8 cellular contexts compared by ENCODE assay signal in the genomic region with DNA sequence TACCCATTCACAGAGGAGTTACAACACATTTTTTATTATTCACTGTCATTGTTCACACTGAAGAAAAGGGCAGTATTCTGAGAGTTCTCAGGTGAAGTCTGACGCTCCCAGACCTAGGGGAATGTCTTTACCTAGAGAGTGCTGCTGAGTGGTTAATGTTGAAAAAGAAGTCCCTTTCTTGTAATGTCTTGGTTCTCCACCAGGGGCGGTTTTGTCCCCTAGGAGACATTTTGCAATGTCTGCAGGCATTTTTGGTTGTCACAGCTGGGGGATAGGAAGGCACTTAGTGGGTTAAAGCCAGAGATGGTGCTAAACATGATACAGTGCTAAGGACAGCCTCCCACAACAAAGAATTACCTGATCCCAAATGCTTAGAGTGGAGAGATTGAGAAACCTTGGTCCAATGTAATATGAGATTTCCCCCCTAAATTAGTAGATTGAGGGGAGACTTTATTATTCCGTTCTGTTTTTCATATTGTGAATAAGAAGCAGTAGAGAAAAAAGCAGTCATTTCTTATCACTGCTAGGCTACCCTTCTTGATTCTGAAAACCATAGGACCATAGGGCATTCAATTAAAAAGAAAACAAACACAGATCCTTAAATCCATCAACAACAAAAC. TPM values are rescaled to one million over a fixed set of nuclear protein-coding genes. Genes with fewer than 3 reads are reported as not detected.
DNase-seq lines count a peak whose midpoint lies in the region; ATAC-seq and TF ChIP-seq lines count a peak whose summit lies in the region.

No MANE protein-coding gene starts in this region.

- H4K20me1 ChIP-seq in OCI-LY3 (ENCODE audit: insufficient read depth, low read length): no peaks in the 10 kb centered on the region

- DNase-seq in heart right ventricle: no peak
- DNase-seq in left cardiac atrium: no peak
- DNase-seq in epithelial cell of esophagus (ENCODE audit: low read depth): peak; percentile 33
- peak; percentile 38 for DNase-seq in stimulated activated naive CD8-positive, alpha-beta T cell treated with anti-CD3 and anti-CD28 coated beads, Interleukin-15, Interleukin-2, amounts not matched to agents 100 U/mL and 50 U/mL, for 24 hours
- no peak for DNase-seq in COR-L47 (lab: John Stamatoyannopoulos, UW)
- no peak for DNase-seq in NCI-H1436 treated with DMSO at 0.1 percent for 48 hours (lab: John Stamatoyannopoulos, UW)
- no peak for DNase-seq in central memory CD4-positive, alpha-beta T cell

- H3K9me3 ChIP-seq in heart right ventricle (peaks cover 0 to 16% (median 0%) of the 10 kb centered on the region in 11 donors), OCI-LY3 (ENCODE audit: insufficient read depth, low read length) (no peaks in the 10 kb centered on the region)

- no peak overlapping the region for H3K4me2 ChIP-seq in OCI-LY3 (ENCODE audit: low read length)

- H2AFZ ChIP-seq in OCI-LY3 (ENCODE audit: low read depth, low read length): no peak overlapping the region

- ATAC-seq in heart right ventricle (no peak), left cardiac atrium (no peak)
- ATAC-seq in stimulated activated naive CD8-positive, alpha-beta T cell treated with anti-CD3 and anti-CD28 coated beads, Interleukin-15, Interleukin-2, amounts not matched to agents 100 U/mL and 50 U/mL, for 24 hours: no peak

- no peaks in the 10 kb centered on the region for H3K79me2 ChIP-seq in OCI-LY3 (ENCODE audit: low read length)

- TF ChIP-seq CTCF in heart right ventricle (IDR thresholded peaks at IDR 0.05) (peak; percentile 9 to 50 (median 37)), OCI-LY3 (IDR thresholded peaks at IDR 0.05; ENCODE audit: low read depth, low read length) (peak; percentile 52), epithelial cell of esophagus (IDR thresholded peaks at IDR 0.05; ENCODE audit: insufficient read depth, low read depth, low read length, missing control alignments) (peak; percentile 52)

- peaks cover 0 to 31% (median 12%) of the 10 kb centered on the region in 9 donors for H3K4me1 ChIP-seq in heart right ventricle
- H3K4me1 ChIP-seq in OCI-LY3 (ENCODE audit: low read length): no peaks in the 10 kb centered on the region

- H3K27me3 ChIP-seq in heart right ventricle (no peaks in the 10 kb centered on the region), OCI-LY3 (ENCODE audit: low read depth, low read length) (no peaks in the 10 kb centered on the region)

- H3K27ac ChIP-seq in heart right ventricle (no peak overlapping the region), OCI-LY3 (ENCODE audit: low read length) (no peak overlapping the region)

- H3K4me3 ChIP-seq in heart right ventricle (no peak overlapping the region), OCI-LY3 (ENCODE audit: low read length) (no peak overlapping the region), epithelial cell of esophagus (ENCODE audit: low read length) (no peak overlapping the region)

- WGBS in heart right ventricle, 2 donors: 71 to 76% methylated on average over 3 of the region's 3 CpGs

- no peak overlapping the region for H3K9ac ChIP-seq in OCI-LY3 (ENCODE audit: low read length)

- intact Hi-C loops in heart right ventricle (cut with DNase I) (no loop called here), left cardiac atrium (cut with DNase I) (no loop called here)

- no peaks in the 10 kb centered on the region for H3K36me3 ChIP-seq in heart right ventricle
- H3K36me3 ChIP-seq in OCI-LY3 (replicated peaks; ENCODE audit: low read depth, low read length): no peaks in the 10 kb centered on the region

RNA-seq across cellular contexts. Expression of gene UMAD1, which starts 13.1 kb away (rescaled TPM):
- total RNA-seq in heart right ventricle (10 to 100 TPM; 13.4 to 24.7 (median 18.0) TPM), left cardiac atrium (10 to 100 TPM in 1 of 2 donors, 1 to 10 TPM in 1; 9.8 to 11.1 TPM)
- 1 to 10 TPM; 3.5 to 7.9 TPM for polyA plus RNA-seq in heart right ventricle

Comparison
In these comparisons a context has a peak if more than half of its experiments do, and no peak if none do; other contexts are left out.
1. DNase-seq: peak in epithelial cell of esophagus (single experiment) and stimulated activated naive CD8-positive, alpha-beta T cell treated with anti-CD3 and anti-CD28 coated beads, Interleukin-15, Interleukin-2, amounts not matched to agents 100 U/mL and 50 U/mL, for 24 hours (single experiment); none in heart right ventricle (0 of 2), left cardiac atrium (single experiment), COR-L47 (single experiment), NCI-H1436 treated with DMSO at 0.1 percent for 48 hours (single experiment) and central memory CD4-positive, alpha-beta T cell (single experiment).
2. Peak in every context shown above with its lines, with median percentiles within 50 percentile points of each other: CTCF ChIP-seq.